ENCODE assay signal across 1 cellular context in the genomic region with DNA sequence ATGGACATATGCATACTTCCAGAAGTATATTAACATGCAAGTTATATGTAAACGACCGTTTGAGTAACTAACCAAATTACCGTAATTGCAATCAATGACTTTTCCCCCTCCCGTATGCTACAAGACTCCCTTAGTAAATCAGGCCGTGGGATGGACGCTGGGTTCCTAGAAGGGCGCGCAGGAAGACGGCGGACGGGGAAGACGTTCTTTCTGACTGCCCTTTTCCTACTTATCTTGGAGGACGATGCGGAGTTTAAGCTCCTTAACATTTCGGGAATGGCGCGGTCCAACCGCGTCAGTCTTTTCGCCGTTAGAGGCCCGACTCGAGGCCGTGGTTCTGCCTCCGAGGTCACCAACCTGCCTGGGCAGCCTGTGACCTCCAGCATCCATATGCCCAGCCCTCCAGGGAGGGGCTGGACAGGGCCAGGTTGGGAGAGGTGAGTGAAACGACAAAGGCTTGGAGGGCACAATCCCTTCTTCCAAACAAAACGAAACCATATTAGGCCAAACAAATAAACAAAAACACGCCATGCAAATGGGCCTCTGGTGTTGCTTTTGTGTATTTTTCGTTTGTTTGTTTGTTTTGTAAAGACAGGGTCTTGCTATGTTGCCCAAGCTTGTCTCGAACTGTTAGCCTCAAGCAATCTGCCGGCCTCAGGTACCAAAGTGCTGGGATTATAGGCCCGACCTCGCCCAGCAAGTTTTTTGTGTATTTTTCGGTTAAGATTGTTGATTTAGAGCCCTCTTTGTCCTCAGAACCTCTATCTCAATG.
TF ChIP-seq lines count a peak whose summit lies in the region.

No MANE protein-coding gene starts in this region.

TF ChIP-seq in K562, 482 proteins besides CTCF, POLR2A, EP300 and RAD21 (continues in another document):
- TF ChIP-seq HNRNPLL (IDR thresholded peaks at IDR 0.05; ENCODE audit: low read depth, low read length, poor library complexity, severe bottlenecking) (peak; percentile 47), ETV5 (CRISPR knock-in tag; IDR thresholded peaks at IDR 0.05; ENCODE audit: low read depth) (0 out of 2 replicates have a peak, but pooled peaks have one; percentile 25), SMAD4 (CRISPR knock-in tag; conservative IDR thresholded peaks at IDR 0.05) (0 out of 2 replicates have a peak, but pooled peaks have one; percentile 49), PHF8 (IDR thresholded peaks at IDR 0.05; ENCODE audit: borderline replicate concordance, low read length) (peak; percentile 50; the same call in 1 of the 2 replicates), NR4A1 (CRISPR knock-in tag; IDR thresholded peaks at IDR 0.05) (no peak), NR4A1 (tag; IDR thresholded peaks at IDR 0.05) (peak; percentile 75; the same call in 1 of the 2 replicates), ZNF444 (CRISPR knock-in tag; IDR thresholded peaks at IDR 0.05) (no peak), RBBP5 (IDR thresholded peaks at IDR 0.05; ENCODE audit: borderline replicate concordance, insufficient read depth, low read length, poor library complexity, severe bottlenecking) (peak; percentile 90), BCOR (IDR thresholded peaks at IDR 0.05) (0 out of 2 replicates have a peak, but pooled peaks have one; percentile 9), PHF20 (IDR thresholded peaks at IDR 0.05; ENCODE audit: partially characterized antibody) (peak; percentile 70), ZNF668 (CRISPR knock-in tag; IDR thresholded peaks at IDR 0.05) (no peak), CHD7 (IDR thresholded peaks at IDR 0.05; ENCODE audit: low read depth, low read length) (peak; percentile 92), FOS (IDR thresholded peaks at IDR 0.05; ENCODE audit: extremely low read depth, insufficient read length) (no peak), ATF1 (CRISPR knock-in tag; IDR thresholded peaks at IDR 0.05) (no peak), ATF1 (tag; IDR thresholded peaks at IDR 0.05) (peak; percentile 44), ARID2 (IDR thresholded peaks at IDR 0.05) (0 out of 2 replicates have a peak, but pooled peaks have one; percentile 41), DMBX1 (CRISPR knock-in tag; IDR thresholded peaks at IDR 0.05; ENCODE audit: borderline replicate concordance) (0 out of 2 replicates have a peak, but pooled peaks have one; percentile 44), MTA1 (IDR thresholded peaks at IDR 0.05; ENCODE audit: borderline replicate concordance) (peak; percentile 55; the same call in 1 of the 2 replicates), L3MBTL2 (IDR thresholded peaks at IDR 0.05) (peak; percentile 50), CXXC5 (CRISPR knock-in tag; IDR thresholded peaks at IDR 0.05) (peak; percentile 70), PREB (CRISPR knock-in tag; IDR thresholded peaks at IDR 0.05) (0 out of 2 replicates have a peak, but pooled peaks have one; percentile 53), MTA3 (IDR thresholded peaks at IDR 0.05; ENCODE audit: borderline replicate concordance) (peak; percentile 48; the same call in 1 of the 2 replicates), PYGO2 (tag; IDR thresholded peaks at IDR 0.05) (0 out of 2 replicates have a peak, but pooled peaks have one; percentile 14)
- TF ChIP-seq, protein P1, sequence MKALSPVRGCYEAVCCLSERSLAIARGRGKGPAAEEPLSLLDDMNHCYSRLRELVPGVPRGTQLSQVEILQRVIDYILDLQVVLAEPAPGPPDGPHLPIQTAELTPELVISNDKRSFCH (CRISPR knock-in tag; IDR thresholded peaks at IDR 0.05) = no peak
- TF ChIP-seq, protein P1 (tag; IDR thresholded peaks at IDR 0.05) = peak; percentile 68; the same call in 1 of the 2 replicates
- TF ChIP-seq, protein P2, sequence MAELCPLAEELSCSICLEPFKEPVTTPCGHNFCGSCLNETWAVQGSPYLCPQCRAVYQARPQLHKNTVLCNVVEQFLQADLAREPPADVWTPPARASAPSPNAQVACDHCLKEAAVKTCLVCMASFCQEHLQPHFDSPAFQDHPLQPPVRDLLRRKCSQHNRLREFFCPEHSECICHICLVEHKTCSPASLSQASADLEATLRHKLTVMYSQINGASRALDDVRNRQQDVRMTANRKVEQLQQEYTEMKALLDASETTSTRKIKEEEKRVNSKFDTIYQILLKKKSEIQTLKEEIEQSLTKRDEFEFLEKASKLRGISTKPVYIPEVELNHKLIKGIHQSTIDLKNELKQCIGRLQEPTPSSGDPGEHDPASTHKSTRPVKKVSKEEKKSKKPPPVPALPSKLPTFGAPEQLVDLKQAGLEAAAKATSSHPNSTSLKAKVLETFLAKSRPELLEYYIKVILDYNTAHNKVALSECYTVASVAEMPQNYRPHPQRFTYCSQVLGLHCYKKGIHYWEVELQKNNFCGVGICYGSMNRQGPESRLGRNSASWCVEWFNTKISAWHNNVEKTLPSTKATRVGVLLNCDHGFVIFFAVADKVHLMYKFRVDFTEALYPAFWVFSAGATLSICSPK (IDR thresholded peaks at IDR 0.05; ENCODE audit: borderline replicate concordance) = no peak; the same call in 1 of the 2 replicates
- TF ChIP-seq, protein P3, sequence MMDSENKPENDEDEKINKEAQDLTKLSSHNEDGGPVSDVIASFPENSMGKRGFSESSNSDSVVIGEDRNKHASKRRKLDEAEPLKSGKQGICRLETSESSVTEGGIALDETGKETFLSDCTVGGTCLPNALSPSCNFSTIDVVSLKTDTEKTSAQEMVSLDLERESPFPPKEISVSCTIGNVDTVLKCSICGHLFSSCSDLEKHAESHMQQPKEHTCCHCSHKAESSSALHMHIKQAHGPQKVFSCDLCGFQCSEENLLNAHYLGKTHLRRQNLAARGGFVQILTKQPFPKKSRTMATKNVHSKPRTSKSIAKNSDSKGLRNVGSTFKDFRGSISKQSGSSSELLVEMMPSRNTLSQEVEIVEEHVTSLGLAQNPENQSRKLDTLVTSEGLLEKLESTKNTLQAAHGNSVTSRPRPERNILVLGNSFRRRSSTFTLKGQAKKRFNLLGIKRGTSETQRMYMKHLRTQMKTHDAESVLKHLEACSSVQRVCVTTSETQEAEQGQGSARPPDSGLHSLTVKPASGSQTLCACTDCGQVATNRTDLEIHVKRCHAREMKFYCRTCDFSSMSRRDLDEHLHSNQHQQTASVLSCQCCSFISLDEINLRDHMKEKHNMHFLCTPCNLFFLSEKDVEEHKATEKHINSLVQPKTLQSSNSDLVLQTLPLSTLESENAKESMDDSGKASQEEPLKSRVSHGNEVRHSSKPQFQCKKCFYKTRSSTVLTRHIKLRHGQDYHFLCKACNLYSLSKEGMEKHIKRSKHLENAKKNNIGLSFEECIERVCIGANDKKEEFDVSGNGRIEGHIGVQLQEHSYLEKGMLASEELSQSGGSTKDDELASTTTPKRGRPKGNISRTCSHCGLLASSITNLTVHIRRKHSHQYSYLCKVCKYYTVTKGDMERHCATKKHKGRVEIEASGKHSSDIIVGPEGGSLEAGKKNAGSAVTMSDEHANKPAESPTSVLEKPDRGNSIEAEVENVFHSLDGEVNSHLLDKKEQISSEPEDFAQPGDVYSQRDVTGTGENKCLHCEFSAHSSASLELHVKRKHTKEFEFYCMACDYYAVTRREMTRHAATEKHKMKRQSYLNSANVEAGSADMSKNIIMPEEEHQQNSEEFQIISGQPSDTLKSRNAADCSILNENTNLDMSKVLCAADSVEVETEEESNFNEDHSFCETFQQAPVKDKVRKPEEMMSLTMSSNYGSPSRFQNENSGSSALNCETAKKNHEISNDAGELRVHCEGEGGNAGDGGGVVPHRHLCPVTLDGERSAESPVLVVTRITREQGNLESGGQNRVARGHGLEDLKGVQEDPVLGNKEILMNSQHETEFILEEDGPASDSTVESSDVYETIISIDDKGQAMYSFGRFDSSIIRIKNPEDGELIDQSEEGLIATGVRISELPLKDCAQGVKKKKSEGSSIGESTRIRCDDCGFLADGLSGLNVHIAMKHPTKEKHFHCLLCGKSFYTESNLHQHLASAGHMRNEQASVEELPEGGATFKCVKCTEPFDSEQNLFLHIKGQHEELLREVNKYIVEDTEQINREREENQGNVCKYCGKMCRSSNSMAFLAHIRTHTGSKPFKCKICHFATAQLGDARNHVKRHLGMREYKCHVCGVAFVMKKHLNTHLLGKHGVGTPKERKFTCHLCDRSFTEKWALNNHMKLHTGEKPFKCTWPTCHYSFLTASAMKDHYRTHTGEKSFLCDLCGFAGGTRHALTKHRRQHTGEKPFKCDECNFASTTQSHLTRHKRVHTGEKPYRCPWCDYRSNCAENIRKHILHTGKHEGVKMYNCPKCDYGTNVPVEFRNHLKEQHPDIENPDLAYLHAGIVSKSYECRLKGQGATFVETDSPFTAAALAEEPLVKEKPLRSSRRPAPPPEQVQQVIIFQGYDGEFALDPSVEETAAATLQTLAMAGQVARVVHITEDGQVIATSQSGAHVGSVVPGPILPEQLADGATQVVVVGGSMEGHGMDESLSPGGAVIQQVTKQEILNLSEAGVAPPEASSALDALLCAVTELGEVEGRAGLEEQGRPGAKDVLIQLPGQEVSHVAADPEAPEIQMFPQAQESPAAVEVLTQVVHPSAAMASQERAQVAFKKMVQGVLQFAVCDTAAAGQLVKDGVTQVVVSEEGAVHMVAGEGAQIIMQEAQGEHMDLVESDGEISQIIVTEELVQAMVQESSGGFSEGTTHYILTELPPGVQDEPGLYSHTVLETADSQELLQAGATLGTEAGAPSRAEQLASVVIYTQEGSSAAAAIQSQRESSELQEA (IDR thresholded peaks at IDR 0.05; ENCODE audit: low read depth) = peak; percentile 57
